In genomic region chr11:2077061-2077802, GRCh38 we compare ENCODE assay signal across 9 cellular contexts.
A peak's percentile ranks its signal among the peaks of the same experiment; 100 is the strongest.
DNase-seq lines count a peak whose midpoint lies in the region; ATAC-seq, FAIRE-seq and TF ChIP-seq lines count a peak whose summit lies in the region.
"Had no signal": no experiment of that assay in that cellular context is flagged by ENCODE, and none has a peak within 500 bp of the region (broad histone marks: within the 10 kb centered on the region; RNA-seq: fewer than 3 reads in every experiment).

No MANE protein-coding gene starts in this region.

- H3K4me2 ChIP-seq in A549: peak overlapping the region; percentile 55

- TF ChIP-seq CTCF in A549 (IDR thresholded peaks at IDR 0.05) (no peak), HEK293 (tag by site-specific recombination; IDR thresholded peaks at IDR 0.05) (no peak), upper lobe of left lung (IDR thresholded peaks at IDR 0.05) (no peak)

- FAIRE-seq in A549 (lab: Jason Lieb, UNC): peak; percentile 88

- H3K27ac Mint-ChIP-seq in activated T-helper 17 cell treated with anti-CD3 and anti-CD28 coated beads, Interleukin-2, amount 50 U/mL, for 72 hours: peak overlapping the region; percentile 99

- H3K4me3 ChIP-seq in A549: no peak overlapping the region
- H3K4me3 ChIP-seq in HEK293 (ENCODE audit: low read depth, low read length): no peak overlapping the region
- no peak overlapping the region for H3K4me3 ChIP-seq in upper lobe of left lung

- no peaks in the 10 kb centered on the region for H3K27me3 ChIP-seq in upper lobe of left lung

- no peaks in the 10 kb centered on the region for H3K9me3 Mint-ChIP-seq in activated T-helper 17 cell treated with anti-CD3 and anti-CD28 coated beads, Interleukin-2, amount 50 U/mL, for 72 hours

- H3K9me3 ChIP-seq in A549 (no peaks in the 10 kb centered on the region), HEK293 (ENCODE audit: control insufficient read depth, insufficient read depth, low read depth, low read length) (no peaks in the 10 kb centered on the region), upper lobe of left lung (no peaks in the 10 kb centered on the region)

- POLR2A ChIA-PET in A549 (lab: Yijun Ruan, JAX) (interaction anchor here (0.6 to 1.0 kb wide), 4 partner anchors 12 to 66 kb away, joined by 3 to 4 read pairs (median 3); no protein-coding TSS in a partner anchor), HEK293 (lab: Yijun Ruan, JAX) (interaction anchor here (0.5 kb wide), 1 partner anchor 300 kb away, joined by 4 read pairs; the partner anchor contains the start of gene CD81)

- H3K27me3 Mint-ChIP-seq in activated T-helper 17 cell treated with anti-CD3 and anti-CD28 coated beads, Interleukin-2, amount 50 U/mL, for 72 hours: peaks cover 16% of the 10 kb centered on the region

- H3K27ac ChIP-seq in A549 (peak overlapping the region; percentile 65 to 72), HEK293 (ENCODE audit: extremely low read depth, low read depth, low read length) (no peak overlapping the region), upper lobe of left lung (no peak overlapping the region)

- peak overlapping the region; percentile 49 for H3K4me3 Mint-ChIP-seq in activated T-helper 17 cell treated with anti-CD3 and anti-CD28 coated beads, Interleukin-2, amount 50 U/mL, for 72 hours

- CTCF ChIA-PET in A549 (lab: Yijun Ruan, JAX): interaction anchor here (1.0 to 4.4 kb wide), 3 partner anchors 11 to 74 kb away, joined by 3 to 22 read pairs (median 3); no protein-coding TSS in a partner anchor
- CTCF ChIA-PET in HEK293 (lab: Yijun Ruan, JAX): interaction anchor here (0.6 to 0.7 kb wide), 4 partner anchors 10 to 791 kb away, joined by 3 to 5 read pairs (median 3); no protein-coding TSS in a partner anchor

- TF ChIP-seq POLR2A in A549 (IDR thresholded peaks at IDR 0.05; ENCODE audit: low read length) (no peak), upper lobe of left lung (IDR thresholded peaks at IDR 0.05) (no peak)

- peaks cover 20% of the 10 kb centered on the region for H3K4me1 ChIP-seq in A549
- no peaks in the 10 kb centered on the region for H3K4me1 ChIP-seq in HEK293 (ENCODE audit: control insufficient read depth, insufficient read depth, low read length)
- no peaks in the 10 kb centered on the region for H3K4me1 ChIP-seq in upper lobe of left lung

- 11% methylated on average over 6 of the region's 6 CpGs for WGBS in A549 (ENCODE audit: missing lambda C conversion rate)
- WGBS in upper lobe of left lung, 2 donors: 59 to 60% methylated on average over 6 of the region's 6 CpGs

- H3K36me3 ChIP-seq in HEK293 (ENCODE audit: control insufficient read depth in 2 of 2, insufficient read depth in 1 of 2, low read length in 2 of 2) (no peaks in the 10 kb centered on the region), upper lobe of left lung (no peaks in the 10 kb centered on the region)

- TF ChIP-seq RAD21 in A549 (conservative IDR thresholded peaks at IDR 0.05 in 1 of 2, IDR thresholded peaks at IDR 0.05 in 1 of 2): no peak

- TF ChIP-seq EP300 in A549 (IDR thresholded peaks at IDR 0.05) (peak in 1 of 2 experiments; percentile 18; a peak in 1 of 5 replicates), upper lobe of left lung (IDR thresholded peaks at IDR 0.05) (no peak)

- peak; percentile 87 to 94 for ATAC-seq in A549
- peak; percentile 94 for ATAC-seq in activated T-helper 17 cell treated with anti-CD3 and anti-CD28 coated beads, Interleukin-2, amount 50 U/mL, for 72 hours (replicated peaks)
- ATAC-seq in upper lobe of left lung (ENCODE audit: low FRiP score in 2 of 2): no peak
- no peak for ATAC-seq in HG03108 (IDR thresholded peaks at IDR 0.05; ENCODE audit: unreplicated experiment)
- ATAC-seq: left cardiac atrium had no signal

- DNase-seq in A549 (ENCODE audit: low read depth in 1 of 2, low spot score in 1 of 2) (peak; percentile 51 to 88), glomerular endothelial cell (ENCODE audit: extremely low read depth, low read depth, low spot score) (peak; percentile 45), upper lobe of left lung (no peak), HuH-7 (ENCODE audit: low spot score) (no peak), 8988T (no peak)
- DNase-seq: left cardiac atrium had no signal

- no peaks in the 10 kb centered on the region for H3K36me3 Mint-ChIP-seq in activated T-helper 17 cell treated with anti-CD3 and anti-CD28 coated beads, Interleukin-2, amount 50 U/mL, for 72 hours (ENCODE audit: low read depth)

- H3K4me1 Mint-ChIP-seq in activated T-helper 17 cell treated with anti-CD3 and anti-CD28 coated beads, Interleukin-2, amount 50 U/mL, for 72 hours: peaks cover 14% of the 10 kb centered on the region

TF ChIP-seq in A549, 52 proteins besides CTCF, POLR2A, EP300 and RAD21:
- TF ChIP-seq ESRRA (IDR thresholded peaks at IDR 0.05; ENCODE audit: borderline replicate concordance, low read length): no peak
- TF ChIP-seq JUNB (IDR thresholded peaks at IDR 0.05): peak; percentile 66
- 0 out of 2 replicates have a peak, but pooled peaks have one; percentile 17 for TF ChIP-seq FOXS1 (CRISPR knock-in tag; IDR thresholded peaks at IDR 0.05)
- 0 out of 5 replicates have a peak, but pooled peaks of 1 of the 2 experiments have one; percentile 33 for TF ChIP-seq JUN (IDR thresholded peaks at IDR 0.05)
- no peak for TF ChIP-seq CBX8 (IDR thresholded peaks at IDR 0.05)
- peak in 1 of 2 experiments; percentile 36; a peak in 1 of 4 replicates for TF ChIP-seq CEBPB (IDR thresholded peaks at IDR 0.05)
- TF ChIP-seq PBX3 (IDR thresholded peaks at IDR 0.05): 0 out of 2 replicates have a peak, but pooled peaks have one; percentile 7
- 0 out of 2 replicates have a peak, but pooled peaks have one; percentile 2 for TF ChIP-seq FOSL2 (IDR thresholded peaks at IDR 0.05)
- peak; percentile 70 for TF ChIP-seq FOSL2 (CRISPR knock-in tag; IDR thresholded peaks at IDR 0.05)
- TF ChIP-seq GATA3 (IDR thresholded peaks at IDR 0.05; ENCODE audit: borderline replicate concordance): peak; percentile 90; the same call in 1 of the 2 replicates

TF ChIP-seq in HEK293, 187 proteins besides CTCF, POLR2A, EP300 and RAD21:
- TF ChIP-seq PRDM6 (tag by site-specific recombination; IDR thresholded peaks at IDR 0.05) (peak; percentile 51; the same call in 1 of the 2 replicates), EGR2 (tag by site-specific recombination; IDR thresholded peaks at IDR 0.05; ENCODE audit: low read depth) (no peak), ZNF184 (tag by site-specific recombination; IDR thresholded peaks at IDR 0.05) (0 out of 2 replicates have a peak, but pooled peaks have one; percentile 23), ZNF175 (tag by site-specific recombination; IDR thresholded peaks at IDR 0.05) (no peak)
TF ChIP-seq in HEK293: peak in this region for 2.

Comparison
In these comparisons a context has a peak if more than half of its experiments do, and no peak if none do; other contexts are left out.
1. ATAC-seq: peak in A549 (2 of 2) and activated T-helper 17 cell treated with anti-CD3 and anti-CD28 coated beads, Interleukin-2, amount 50 U/mL, for 72 hours (single experiment); none in upper lobe of left lung (0 of 2) and HG03108 (single experiment).
2. DNase-seq: peak in A549 (2 of 2) and glomerular endothelial cell (single experiment); none in upper lobe of left lung (0 of 2), HuH-7 (single experiment) and 8988T (single experiment).
3. H3K27ac ChIP-seq: peak in A549 (2 of 2); none in HEK293 (single experiment) and upper lobe of left lung (0 of 4).
4. Of the 5 proteins assayed by ChIP-seq in both HEK293 and A549: peak only in HEK293: none; only in A549: PBX3; in both: none; in neither: 4.